In the genomic region with DNA sequence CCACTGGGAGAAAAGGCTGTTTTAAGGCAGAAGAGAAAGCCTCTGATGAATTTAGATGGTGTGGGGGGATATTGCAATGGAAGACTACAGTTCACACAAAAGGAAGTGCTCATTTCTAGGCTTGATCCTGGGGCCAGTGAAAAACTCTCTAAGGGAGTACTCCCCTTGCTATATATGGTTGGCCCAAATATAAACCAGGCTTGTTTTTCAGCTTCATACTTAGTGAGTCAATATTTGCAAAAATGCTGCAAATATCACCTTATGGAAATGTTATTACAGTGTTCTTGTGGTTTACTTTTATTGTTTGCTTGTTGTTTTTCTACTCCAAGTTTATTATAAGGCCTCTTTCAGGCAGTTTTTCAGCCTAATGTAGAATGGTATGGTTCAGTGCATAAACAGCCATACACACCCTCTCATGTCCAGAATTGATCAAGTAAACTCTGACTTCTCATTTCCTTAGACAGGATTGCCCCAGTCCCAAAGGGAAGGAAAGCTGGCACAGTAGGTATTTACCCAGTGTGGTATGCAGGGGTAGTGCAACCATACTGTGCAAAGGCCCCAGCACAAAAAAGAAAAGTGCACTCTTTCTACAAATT, we compare ENCODE assay signal across 1 cellular context.
TF ChIP-seq lines count a peak whose summit lies in the region.

No MANE protein-coding gene starts in this region.

TF ChIP-seq in GM23338, 12 proteins besides CTCF, POLR2A, EP300 and RAD21 (continued from another document):
- TF ChIP-seq, protein P1, sequence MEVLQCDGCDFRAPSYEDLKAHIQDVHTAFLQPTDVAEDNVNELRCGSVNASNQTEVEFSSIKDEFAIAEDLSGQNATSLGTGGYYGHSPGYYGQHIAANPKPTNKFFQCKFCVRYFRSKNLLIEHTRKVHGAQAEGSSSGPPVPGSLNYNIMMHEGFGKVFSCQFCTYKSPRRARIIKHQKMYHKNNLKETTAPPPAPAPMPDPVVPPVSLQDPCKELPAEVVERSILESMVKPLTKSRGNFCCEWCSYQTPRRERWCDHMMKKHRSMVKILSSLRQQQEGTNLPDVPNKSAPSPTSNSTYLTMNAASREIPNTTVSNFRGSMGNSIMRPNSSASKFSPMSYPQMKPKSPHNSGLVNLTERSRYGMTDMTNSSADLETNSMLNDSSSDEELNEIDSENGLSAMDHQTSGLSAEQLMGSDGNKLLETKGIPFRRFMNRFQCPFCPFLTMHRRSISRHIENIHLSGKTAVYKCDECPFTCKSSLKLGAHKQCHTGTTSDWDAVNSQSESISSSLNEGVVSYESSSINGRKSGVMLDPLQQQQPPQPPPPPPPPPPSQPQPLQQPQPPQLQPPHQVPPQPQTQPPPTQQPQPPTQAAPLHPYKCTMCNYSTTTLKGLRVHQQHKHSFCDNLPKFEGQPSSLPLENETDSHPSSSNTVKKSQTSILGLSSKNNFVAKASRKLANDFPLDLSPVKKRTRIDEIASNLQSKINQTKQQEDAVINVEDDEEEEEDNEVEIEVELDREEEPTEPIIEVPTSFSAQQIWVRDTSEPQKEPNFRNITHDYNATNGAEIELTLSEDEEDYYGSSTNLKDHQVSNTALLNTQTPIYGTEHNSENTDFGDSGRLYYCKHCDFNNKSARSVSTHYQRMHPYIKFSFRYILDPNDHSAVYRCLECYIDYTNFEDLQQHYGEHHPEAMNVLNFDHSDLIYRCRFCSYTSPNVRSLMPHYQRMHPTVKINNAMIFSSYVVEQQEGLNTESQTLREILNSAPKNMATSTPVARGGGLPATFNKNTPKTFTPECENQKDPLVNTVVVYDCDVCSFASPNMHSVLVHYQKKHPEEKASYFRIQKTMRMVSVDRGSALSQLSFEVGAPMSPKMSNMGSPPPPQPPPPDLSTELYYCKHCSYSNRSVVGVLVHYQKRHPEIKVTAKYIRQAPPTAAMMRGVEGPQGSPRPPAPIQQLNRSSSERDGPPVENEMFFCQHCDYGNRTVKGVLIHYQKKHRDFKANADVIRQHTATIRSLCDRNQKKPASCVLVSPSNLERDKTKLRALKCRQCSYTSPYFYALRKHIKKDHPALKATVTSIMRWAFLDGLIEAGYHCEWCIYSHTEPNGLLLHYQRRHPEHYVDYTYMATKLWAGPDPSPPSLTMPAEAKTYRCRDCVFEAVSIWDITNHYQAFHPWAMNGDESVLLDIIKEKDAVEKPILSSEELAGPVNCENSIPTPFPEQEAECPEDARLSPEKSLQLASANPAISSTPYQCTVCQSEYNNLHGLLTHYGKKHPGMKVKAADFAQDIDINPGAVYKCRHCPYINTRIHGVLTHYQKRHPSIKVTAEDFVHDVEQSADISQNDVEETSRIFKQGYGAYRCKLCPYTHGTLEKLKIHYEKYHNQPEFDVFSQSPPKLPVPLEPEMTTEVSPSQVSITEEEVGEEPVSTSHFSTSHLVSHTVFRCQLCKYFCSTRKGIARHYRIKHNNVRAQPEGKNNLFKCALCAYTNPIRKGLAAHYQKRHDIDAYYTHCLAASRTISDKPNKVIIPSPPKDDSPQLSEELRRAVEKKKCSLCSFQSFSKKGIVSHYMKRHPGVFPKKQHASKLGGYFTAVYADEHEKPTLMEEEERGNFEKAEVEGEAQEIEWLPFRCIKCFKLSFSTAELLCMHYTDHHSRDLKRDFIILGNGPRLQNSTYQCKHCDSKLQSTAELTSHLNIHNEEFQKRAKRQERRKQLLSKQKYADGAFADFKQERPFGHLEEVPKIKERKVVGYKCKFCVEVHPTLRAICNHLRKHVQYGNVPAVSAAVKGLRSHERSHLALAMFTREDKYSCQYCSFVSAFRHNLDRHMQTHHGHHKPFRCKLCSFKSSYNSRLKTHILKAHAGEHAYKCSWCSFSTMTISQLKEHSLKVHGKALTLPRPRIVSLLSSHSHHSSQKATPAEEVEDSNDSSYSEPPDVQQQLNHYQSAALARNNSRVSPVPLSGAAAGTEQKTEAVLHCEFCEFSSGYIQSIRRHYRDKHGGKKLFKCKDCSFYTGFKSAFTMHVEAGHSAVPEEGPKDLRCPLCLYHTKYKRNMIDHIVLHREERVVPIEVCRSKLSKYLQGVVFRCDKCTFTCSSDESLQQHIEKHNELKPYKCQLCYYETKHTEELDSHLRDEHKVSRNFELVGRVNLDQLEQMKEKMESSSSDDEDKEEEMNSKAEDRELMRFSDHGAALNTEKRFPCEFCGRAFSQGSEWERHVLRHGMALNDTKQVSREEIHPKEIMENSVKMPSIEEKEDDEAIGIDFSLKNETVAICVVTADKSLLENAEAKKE (CRISPR knock-in tag; IDR thresholded peaks at IDR 0.05): no peak
- no peak for TF ChIP-seq CREB1 (CRISPR knock-in tag; IDR thresholded peaks at IDR 0.05; ENCODE audit: low read depth)
- TF ChIP-seq, protein P2, sequence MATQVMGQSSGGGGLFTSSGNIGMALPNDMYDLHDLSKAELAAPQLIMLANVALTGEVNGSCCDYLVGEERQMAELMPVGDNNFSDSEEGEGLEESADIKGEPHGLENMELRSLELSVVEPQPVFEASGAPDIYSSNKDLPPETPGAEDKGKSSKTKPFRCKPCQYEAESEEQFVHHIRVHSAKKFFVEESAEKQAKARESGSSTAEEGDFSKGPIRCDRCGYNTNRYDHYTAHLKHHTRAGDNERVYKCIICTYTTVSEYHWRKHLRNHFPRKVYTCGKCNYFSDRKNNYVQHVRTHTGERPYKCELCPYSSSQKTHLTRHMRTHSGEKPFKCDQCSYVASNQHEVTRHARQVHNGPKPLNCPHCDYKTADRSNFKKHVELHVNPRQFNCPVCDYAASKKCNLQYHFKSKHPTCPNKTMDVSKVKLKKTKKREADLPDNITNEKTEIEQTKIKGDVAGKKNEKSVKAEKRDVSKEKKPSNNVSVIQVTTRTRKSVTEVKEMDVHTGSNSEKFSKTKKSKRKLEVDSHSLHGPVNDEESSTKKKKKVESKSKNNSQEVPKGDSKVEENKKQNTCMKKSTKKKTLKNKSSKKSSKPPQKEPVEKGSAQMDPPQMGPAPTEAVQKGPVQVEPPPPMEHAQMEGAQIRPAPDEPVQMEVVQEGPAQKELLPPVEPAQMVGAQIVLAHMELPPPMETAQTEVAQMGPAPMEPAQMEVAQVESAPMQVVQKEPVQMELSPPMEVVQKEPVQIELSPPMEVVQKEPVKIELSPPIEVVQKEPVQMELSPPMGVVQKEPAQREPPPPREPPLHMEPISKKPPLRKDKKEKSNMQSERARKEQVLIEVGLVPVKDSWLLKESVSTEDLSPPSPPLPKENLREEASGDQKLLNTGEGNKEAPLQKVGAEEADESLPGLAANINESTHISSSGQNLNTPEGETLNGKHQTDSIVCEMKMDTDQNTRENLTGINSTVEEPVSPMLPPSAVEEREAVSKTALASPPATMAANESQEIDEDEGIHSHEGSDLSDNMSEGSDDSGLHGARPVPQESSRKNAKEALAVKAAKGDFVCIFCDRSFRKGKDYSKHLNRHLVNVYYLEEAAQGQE (IDR thresholded peaks at IDR 0.05; ENCODE audit: unreplicated experiment): no peak
- no peak for TF ChIP-seq ZNF331 (CRISPR knock-in tag; IDR thresholded peaks at IDR 0.05; ENCODE audit: low read depth)
